ENCODE assay signal across 9 cellular contexts in genomic region chr4:113758361-113758760, GRCh38. TPM values are rescaled to one million over a fixed set of nuclear protein-coding genes. Genes with fewer than 3 reads are reported as not detected.
DNase-seq lines count a peak whose midpoint lies in the region; ATAC-seq and TF ChIP-seq lines count a peak whose summit lies in the region.
"Had no signal": no experiment of that assay in that cellular context is flagged by ENCODE, and none has a peak within 500 bp of the region (broad histone marks: within the 10 kb centered on the region; RNA-seq: fewer than 3 reads in every experiment).

No MANE protein-coding gene starts in this region.

- H3K27ac ChIP-seq in mesodermal cell (ENCODE audit: low read depth, low read length, severe bottlenecking) (no peak overlapping the region), H9 (ENCODE audit: insufficient read length, low read depth, low read length) (no peak overlapping the region)

- H2BK12ac ChIP-seq in H9 (ENCODE audit: insufficient read length, low read depth, low read length) = no peak overlapping the region

- H3K4me3 Mint-ChIP-seq in activated naive CD8-positive, alpha-beta T cell = peak overlapping the region; percentile 97
- no peak overlapping the region for H3K4me3 Mint-ChIP-seq in WTC11
- H3K4me3 Mint-ChIP-seq in H9 = no peak overlapping the region

- H2BK120ac ChIP-seq in H9 (ENCODE audit: low read depth, low read length, poor library complexity, severe bottlenecking) = no peak overlapping the region

- peak overlapping the region; percentile 95 for H3K27ac Mint-ChIP-seq in activated naive CD8-positive, alpha-beta T cell
- H3K27ac Mint-ChIP-seq in WTC11 (no peak overlapping the region), H9 (no peak overlapping the region)

- H3K4me3 ChIP-seq in HAP-1 (peak overlapping the region; percentile 62), mesodermal cell (ENCODE audit: extremely low read depth, insufficient read depth, low read length, poor library complexity, severe bottlenecking) (peak overlapping the region; percentile 81)

- peaks cover 59% of the 10 kb centered on the region for H3K4me1 Mint-ChIP-seq in activated naive CD8-positive, alpha-beta T cell (ENCODE audit: low read depth)
- H3K4me1 Mint-ChIP-seq in WTC11 = peaks cover 44% of the 10 kb centered on the region
- H3K4me1 Mint-ChIP-seq in H9 = peaks cover 36% of the 10 kb centered on the region in 2 experiments

- in situ Hi-C loops in HAP-1 (cut with MboI; ENCODE audit: low sequenced_read_pairs) = no loop called here

- H4K91ac ChIP-seq in H9 (ENCODE audit: insufficient read length, low read depth, low read length) = no peak overlapping the region

- H3K9me3 ChIP-seq in HAP-1 (no peaks in the 10 kb centered on the region), mesodermal cell (ENCODE audit: control insufficient read depth, low read length) (no peaks in the 10 kb centered on the region), H9 (ENCODE audit: control insufficient read depth, low read depth, low read length) (no peaks in the 10 kb centered on the region)

- no peak overlapping the region for H3K4ac ChIP-seq in H9 (ENCODE audit: low read depth, low read length)

- H3K36me3 Mint-ChIP-seq in activated naive CD8-positive, alpha-beta T cell = peaks cover 20% of the 10 kb centered on the region
- H3K36me3 Mint-ChIP-seq in WTC11 (no peaks in the 10 kb centered on the region), H9 (ENCODE audit: insufficient read depth in 1 of 3, low read depth in 3 of 3) (no peaks in the 10 kb centered on the region)

- DNase-seq in AG08395 (ENCODE audit: low spot score) (peak; percentile 54), HAP-1 (ENCODE audit: low spot score in 2 of 2) (peak in 1 of 2 experiments; percentile 21), WTC11 (ENCODE audit: low spot score) (no peak), NCI-H2227 treated with DMSO at 0.1 percent for 48 hours (lab: John Stamatoyannopoulos, UW) (no peak), H9 (no peak)
- DNase-seq: stimulated activated CD4-positive, alpha-beta T cell treated with anti-CD3 and anti-CD28 coated beads, Interleukin-4, amount 100 ng/mL, for 1 hour had no signal

- H2AFZ ChIP-seq in H9 (ENCODE audit: low read length) = no peak overlapping the region

- no peak overlapping the region for H4K8ac ChIP-seq in H9 (replicated peaks; ENCODE audit: insufficient read length, low read depth, low read length)

- ATAC-seq in WTC11 (no peak), GM21717 (IDR thresholded peaks at IDR 0.05; ENCODE audit: unreplicated experiment) (no peak)

- H3K14ac ChIP-seq in H9 (ENCODE audit: insufficient read depth, low read length) = no peak overlapping the region

- H4K5ac ChIP-seq in H9 (ENCODE audit: insufficient read length, low read depth, low read length) = no peak overlapping the region

- H2BK15ac ChIP-seq in H9 (ENCODE audit: low read depth, low read length) = no peak overlapping the region

- no peak overlapping the region for H3K4me2 ChIP-seq in H9 (ENCODE audit: insufficient read depth, insufficient read length, low read length)

- CTCF ChIA-PET in WTC11 (lab: Charles Lee) = interaction anchor here (0.5 to 1.1 kb wide), 3 partner anchors 211 to 867 kb away, joined by 3 to 7 read pairs (median 3); no protein-coding TSS in a partner anchor

- H3K9ac ChIP-seq in H9 (ENCODE audit: extremely low read depth, insufficient read length, low read length) = no peak overlapping the region

- H3K27me3 ChIP-seq in HAP-1 (ENCODE audit: low read depth) (no peaks in the 10 kb centered on the region), H9 (ENCODE audit: insufficient read depth, low read length) (peaks cover 8% of the 10 kb centered on the region; the same call in 1 of the 2 replicates)

- H3T11ph ChIP-seq in H9 (ENCODE audit: low read length) = no peak overlapping the region

- no peaks in the 10 kb centered on the region for H3K79me1 ChIP-seq in H9 (ENCODE audit: insufficient read depth, low read depth, low read length, poor library complexity, severe bottlenecking)

- no peak overlapping the region for H2BK20ac ChIP-seq in H9 (ENCODE audit: low read depth, low read length, poor library complexity, severe bottlenecking)

- WGBS in mesodermal cell (ENCODE audit: insufficient coverage in 2 of 2), 2 experiments = 82 to 89% methylated on average over 3 of the region's 5 CpGs
- WGBS in H9 (ENCODE audit: extremely low coverage, insufficient read length, low lambda C conversion rate) = no CpG with 5 or more reads among the region's 5 CpGs

- no peak overlapping the region for H2BK5ac ChIP-seq in H9 (ENCODE audit: insufficient read length, low read length)

- H3K4me1 ChIP-seq in HAP-1 = peaks cover 53% of the 10 kb centered on the region
- H3K4me1 ChIP-seq in mesodermal cell (ENCODE audit: control insufficient read depth, insufficient read depth, low read length, poor library complexity, severe bottlenecking) = peaks cover 14% of the 10 kb centered on the region
- H3K4me1 ChIP-seq in H9 (ENCODE audit: insufficient read depth, low read length) = no peaks in the 10 kb centered on the region

- no peaks in the 10 kb centered on the region for H3K79me2 ChIP-seq in H9 (ENCODE audit: insufficient read depth, low read length)

- H2AK5ac ChIP-seq in H9 (ENCODE audit: insufficient read length, low read length) = no peak overlapping the region

- H3K36me3 ChIP-seq in HAP-1 (replicated peaks) (no peaks in the 10 kb centered on the region), mesodermal cell (ENCODE audit: control insufficient read depth, insufficient read depth, low read length) (no peaks in the 10 kb centered on the region)

- H3K56ac ChIP-seq in H9 (ENCODE audit: insufficient read length, low read depth, low read length) = no peak overlapping the region

- H3K27me3 Mint-ChIP-seq in activated naive CD8-positive, alpha-beta T cell = no peaks in the 10 kb centered on the region
- peaks cover 22% of the 10 kb centered on the region for H3K27me3 Mint-ChIP-seq in WTC11 (ENCODE audit: low read depth)
- H3K27me3 Mint-ChIP-seq in H9 (ENCODE audit: low read depth) = peaks cover 15% of the 10 kb centered on the region

- H3K23me2 ChIP-seq in H9 (ENCODE audit: insufficient read length, low read depth, low read length, poor library complexity, severe bottlenecking) = peaks cover 25% of the 10 kb centered on the region

- no peaks in the 10 kb centered on the region for H4K20me1 ChIP-seq in H9 (ENCODE audit: control insufficient read depth, insufficient read depth, insufficient read length)

- H3K23ac ChIP-seq in H9 (ENCODE audit: insufficient read length, low read depth, low read length) = no peak overlapping the region

- no peak overlapping the region for H3K18ac ChIP-seq in H9 (ENCODE audit: insufficient read length, low read depth, low read length)

- POLR2A ChIA-PET in WTC11 (lab: Charles Lee) = no interaction called here

- TF ChIP-seq CTCF in WTC11 (IDR thresholded peaks at IDR 0.05) (no peak), H9 (conservative IDR thresholded peaks at IDR 0.05) (no peak)

- no peaks in the 10 kb centered on the region for H3K9me3 Mint-ChIP-seq in activated naive CD8-positive, alpha-beta T cell (ENCODE audit: low read depth)
- H3K9me3 Mint-ChIP-seq in WTC11 (no peaks in the 10 kb centered on the region), H9 (no peaks in the 10 kb centered on the region; a peak in 2 of 5 replicates)

TF ChIP-seq in WTC11, 78 proteins besides CTCF, POLR2A, EP300 and RAD21 (continues in another document):
- TF ChIP-seq ZNF512 (CRISPR knock-in tag; IDR thresholded peaks at IDR 0.05; ENCODE audit: borderline replicate concordance) (no peak), GTF2I (CRISPR knock-in tag; conservative IDR thresholded peaks at IDR 0.05) (no peak), ZNF423 (CRISPR knock-in tag; IDR thresholded peaks at IDR 0.05) (no peak), MXD4 (CRISPR knock-in tag; IDR thresholded peaks at IDR 0.05; ENCODE audit: borderline replicate concordance) (no peak), PREB (CRISPR knock-in tag; IDR thresholded peaks at IDR 0.05; ENCODE audit: borderline replicate concordance) (no peak), NR2C2 (CRISPR knock-in tag; IDR thresholded peaks at IDR 0.05) (no peak), NR1H2 (CRISPR knock-in tag; IDR thresholded peaks at IDR 0.05) (no peak), FOXJ3 (CRISPR knock-in tag; IDR thresholded peaks at IDR 0.05; ENCODE audit: borderline replicate concordance) (no peak), ZNF121 (CRISPR knock-in tag; IDR thresholded peaks at IDR 0.05) (no peak), USF1 (CRISPR knock-in tag; IDR thresholded peaks at IDR 0.05) (no peak), TP53 (CRISPR knock-in tag; IDR thresholded peaks at IDR 0.05) (no peak), CBFB (CRISPR knock-in tag; IDR thresholded peaks at IDR 0.05; ENCODE audit: low read depth) (no peak), RELA (CRISPR knock-in tag; IDR thresholded peaks at IDR 0.05; ENCODE audit: borderline replicate concordance) (no peak)

RNA-seq across cellular contexts. Expression of gene CAMK2D, which starts 3.2 kb away (rescaled TPM):
- polyA plus RNA-seq in mesodermal cell (2013, experiment 1 of 2) = 45.2 TPM
- 44.2 TPM for polyA plus RNA-seq in mesodermal cell (2013, experiment 2 of 2)
- total RNA-seq in WTC11 (2021) (15.8 to 17.7 TPM (median 16.5 TPM) in 3 replicates), H9 (2021) (8.3 and 9.0 TPM in 2 replicates)
